23 cellular contexts compared by ENCODE assay signal in the genomic region with DNA sequence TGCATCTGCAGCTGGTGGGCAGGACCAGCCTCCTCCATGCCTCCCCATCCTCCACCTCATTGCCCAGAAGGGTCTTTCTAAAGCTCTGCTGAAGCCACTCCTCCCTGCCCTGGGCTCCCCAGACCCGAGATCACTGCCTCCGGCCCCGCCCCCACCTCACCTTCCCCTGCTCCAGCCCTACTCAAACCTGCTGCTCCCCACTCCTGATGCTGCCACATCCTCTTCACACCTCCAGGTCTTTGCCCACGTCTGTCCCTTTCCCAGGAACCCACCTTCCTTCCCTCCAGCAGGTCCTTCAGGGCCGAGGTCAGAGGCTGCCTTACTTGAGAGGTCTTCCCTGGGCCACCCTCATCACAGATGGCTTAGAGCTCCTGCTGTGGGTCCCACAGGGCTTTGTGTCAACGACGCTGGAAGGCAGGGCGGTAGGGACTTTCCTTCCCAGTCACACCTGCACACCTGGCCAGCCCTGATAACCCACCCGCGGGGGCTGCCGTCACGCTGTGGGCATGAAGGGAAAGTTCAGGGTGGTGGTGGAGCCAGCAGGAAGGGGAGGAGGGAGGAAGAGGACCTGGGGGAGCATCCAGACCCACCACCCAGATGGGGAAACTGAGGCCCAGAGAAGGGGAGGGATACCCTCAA. TPM values are rescaled to one million over a fixed set of nuclear protein-coding genes. Genes with fewer than 3 reads are reported as not detected.
"Had no signal": no experiment of that assay in that cellular context is flagged by ENCODE, and none has a peak within 500 bp of the region (broad histone marks: within the 10 kb centered on the region; RNA-seq: fewer than 3 reads in every experiment).

No MANE protein-coding gene starts in this region.

- H3K9me3 ChIP-seq: esophagus muscularis mucosa, gastrocnemius medialis, mucosa of descending colon, tibial artery, uterus had no signal

- H3K4me1 ChIP-seq: esophagus muscularis mucosa, gastrocnemius medialis, uterus had no signal

- H3K27me3 ChIP-seq: brain microvascular endothelial cell had no signal

- FAIRE-seq: colon, endothelial cell of umbilical vein, small intestine had no signal

- H3K36me3 ChIP-seq: brain microvascular endothelial cell, esophagus muscularis mucosa, gastrocnemius medialis, tibial artery, uterus had no signal

- H3K4me3 ChIP-seq: esophagus muscularis mucosa, gastrocnemius medialis, mucosa of descending colon, tibial artery, uterus had no signal

- H3K27ac ChIP-seq: brain microvascular endothelial cell, esophagus muscularis mucosa, gastrocnemius medialis, tibial artery, uterus had no signal

- DNase-seq: activated CD4-positive, alpha-beta T cell treated with anti-CD3 and anti-CD28 coated beads for 1 hour; activated T-cell treated with anti-CD3 and anti-CD28 coated beads, Interleukin-2, amount 50 U/mL, for 1 hour; aorta; brain microvascular endothelial cell; effector memory CD8-positive, alpha-beta T cell; gastrocnemius medialis; hippocampal formation; left cardiac atrium; mucosa of descending colon; nephron progenitor cell; occipital lobe; posterior cingulate gyrus; small intestine; stimulated activated CD4-positive, alpha-beta T cell treated with anti-CD3 and anti-CD28 coated beads, Interleukin-2, amount 100 ng/mL, for 24 hours; stimulated activated naive CD8-positive, alpha-beta T cell treated with anti-CD3 and anti-CD28 coated beads, Interleukin-15, amount 100 ng/mL, for 72 hours; T-helper 9 cell; tibial artery; uterus had no signal

RNA-seq across cellular contexts. Expression of gene WNT7B, which starts 11.9 kb away (rescaled TPM):
- total RNA-seq: aorta, dermis microvascular lymphatic vessel endothelial cell, endothelial cell of umbilical vein, esophagus muscularis mucosa, gastrocnemius medialis, left cardiac atrium, mucosa of descending colon, sciatic nerve had no signal
- polyA plus RNA-seq: aorta, endothelial cell of umbilical vein had no signal
